ENCODE assay signal across 11 cellular contexts in genomic region chr13:33536639-33537425, GRCh38.
A peak's percentile ranks its signal among the peaks of the same experiment; 100 is the strongest.
DNase-seq lines count a peak whose midpoint lies in the region; ATAC-seq and TF ChIP-seq lines count a peak whose summit lies in the region.
"Had no signal": no experiment of that assay in that cellular context is flagged by ENCODE, and none has a peak within 500 bp of the region (broad histone marks: within the 10 kb centered on the region; RNA-seq: fewer than 3 reads in every experiment).

No MANE protein-coding gene starts in this region.

- H3K27me3 ChIP-seq in CD4-positive, CD25-positive, alpha-beta regulatory T cell (ENCODE audit: control insufficient read depth, insufficient read depth, low read length): no peaks in the 10 kb centered on the region
- H3K27me3 ChIP-seq in sigmoid colon: no peaks in the 10 kb centered on the region

- H3K4me3 Mint-ChIP-seq in CD4-positive, CD25-positive, alpha-beta regulatory T cell: peak overlapping the region in 1 of 4 donors; percentile 38
- no peak overlapping the region for H3K4me3 Mint-ChIP-seq in CD14-positive monocyte

- no peaks in the 10 kb centered on the region for H3K9me3 Mint-ChIP-seq in CD4-positive, CD25-positive, alpha-beta regulatory T cell
- H3K9me3 Mint-ChIP-seq in CD14-positive monocyte: no peaks in the 10 kb centered on the region
- H3K9me3 Mint-ChIP-seq: effector memory CD8-positive, alpha-beta T cell had no signal

- TF ChIP-seq POLR2A in sigmoid colon (IDR thresholded peaks at IDR 0.05): no peak

- peaks cover 7% of the 10 kb centered on the region for H3K27me3 Mint-ChIP-seq in CD4-positive, CD25-positive, alpha-beta regulatory T cell
- no peaks in the 10 kb centered on the region for H3K27me3 Mint-ChIP-seq in CD14-positive monocyte (ENCODE audit: low read depth in 3 of 3)
- H3K27me3 Mint-ChIP-seq: effector memory CD8-positive, alpha-beta T cell had no signal

- no peaks in the 10 kb centered on the region for H3K36me3 ChIP-seq in CD4-positive, CD25-positive, alpha-beta regulatory T cell (ENCODE audit: control insufficient read depth, insufficient read depth, low read length)
- H3K36me3 ChIP-seq in sigmoid colon: no peaks in the 10 kb centered on the region

- DNase-seq in CD4-positive, CD25-positive, alpha-beta regulatory T cell: no peak
- DNase-seq in fibroblast of mammary gland (ENCODE audit: low read depth): peak; percentile 82
- no peak for DNase-seq in sigmoid colon
- no peak for DNase-seq in NCI-H187 treated with DMSO at 0.1 percent for 48 hours (lab: John Stamatoyannopoulos, UW)
- no peak for DNase-seq in NCI-H1048 (lab: John Stamatoyannopoulos, UW)
- DNase-seq in CD14-positive monocyte (ENCODE audit: low spot score): no peak
- no peak for DNase-seq in AG08395 (ENCODE audit: low spot score)
- DNase-seq: activated T-cell treated with anti-CD3 and anti-CD28 coated beads for 4 hours; effector memory CD8-positive, alpha-beta T cell; occipital lobe had no signal

- 18 to 59% methylated on average over 7 of the region's 7 CpGs for WGBS in sigmoid colon, 2 donors

- H3K4me1 ChIP-seq in CD4-positive, CD25-positive, alpha-beta regulatory T cell (ENCODE audit: control insufficient read depth, insufficient read depth, low read length, poor library complexity, severe bottlenecking): peaks cover 17% of the 10 kb centered on the region
- peaks cover 0 to 72% (median 54%) of the 10 kb centered on the region in 4 donors for H3K4me1 ChIP-seq in sigmoid colon

- intact Hi-C loops in sigmoid colon (cut with DNase I) (loop anchor here (5.0 to 10.0 kb wide), 2 partner anchors 85 to 522 kb away; partner anchors contain the start of gene KL), CD14-positive monocyte (cut with micrococcal nuclease) (no loop called here)

- TF ChIP-seq EP300 in sigmoid colon (IDR thresholded peaks at IDR 0.05): no peak

- H3K27ac ChIP-seq in CD4-positive, CD25-positive, alpha-beta regulatory T cell (ENCODE audit: insufficient read depth, low read length, poor library complexity, severe bottlenecking): no peak overlapping the region
- H3K27ac ChIP-seq in VCaP (peak overlapping the region; percentile 77), sigmoid colon (peak overlapping the region; percentile 18 to 96 (median 93))

- H3K4me1 Mint-ChIP-seq in CD4-positive, CD25-positive, alpha-beta regulatory T cell: peaks cover 10 to 23% (median 14%) of the 10 kb centered on the region in 4 donors
- peaks cover 26% of the 10 kb centered on the region for H3K4me1 Mint-ChIP-seq in CD14-positive monocyte

- H3K4me3 ChIP-seq in CD4-positive, CD25-positive, alpha-beta regulatory T cell (ENCODE audit: low read depth, low read length): peak overlapping the region; percentile 13
- H3K4me3 ChIP-seq in fibroblast of mammary gland (ENCODE audit: control insufficient read depth, low read depth, low read length) (no peak overlapping the region), sigmoid colon (peak overlapping the region in 3 of 4 donors; percentile 5 to 8 (median 8))

- no peak for ATAC-seq in CD4-positive, CD25-positive, alpha-beta regulatory T cell (ENCODE audit: low read depth in 2 of 2)
- ATAC-seq: effector memory CD8-positive, alpha-beta T cell had no signal

- no peak for TF ChIP-seq CTCF in VCaP (conservative IDR thresholded peaks at IDR 0.05)
- TF ChIP-seq CTCF in fibroblast of mammary gland (conservative IDR thresholded peaks at IDR 0.05; ENCODE audit: control insufficient read depth, insufficient read depth, low read depth, low read length): no peak
- no peak for TF ChIP-seq CTCF in sigmoid colon (IDR thresholded peaks at IDR 0.05)
- no peak for TF ChIP-seq CTCF in CD14-positive monocyte (IDR thresholded peaks at IDR 0.05)

- peak overlapping the region in 1 of 3 donors; percentile 43 for H3K27ac Mint-ChIP-seq in CD4-positive, CD25-positive, alpha-beta regulatory T cell
- no peak overlapping the region for H3K27ac Mint-ChIP-seq in CD14-positive monocyte

- no peaks in the 10 kb centered on the region for H3K9me3 ChIP-seq in CD4-positive, CD25-positive, alpha-beta regulatory T cell (ENCODE audit: control insufficient read depth in 2 of 2, low read length in 2 of 2)
- no peaks in the 10 kb centered on the region for H3K9me3 ChIP-seq in sigmoid colon

- peaks cover 4% of the 10 kb centered on the region for H3K36me3 Mint-ChIP-seq in CD4-positive, CD25-positive, alpha-beta regulatory T cell
- peaks cover 0 to 3% of the 10 kb centered on the region in 2 donors for H3K36me3 Mint-ChIP-seq in CD14-positive monocyte
